ENCODE assay signal across 8 cellular contexts in the genomic region with DNA sequence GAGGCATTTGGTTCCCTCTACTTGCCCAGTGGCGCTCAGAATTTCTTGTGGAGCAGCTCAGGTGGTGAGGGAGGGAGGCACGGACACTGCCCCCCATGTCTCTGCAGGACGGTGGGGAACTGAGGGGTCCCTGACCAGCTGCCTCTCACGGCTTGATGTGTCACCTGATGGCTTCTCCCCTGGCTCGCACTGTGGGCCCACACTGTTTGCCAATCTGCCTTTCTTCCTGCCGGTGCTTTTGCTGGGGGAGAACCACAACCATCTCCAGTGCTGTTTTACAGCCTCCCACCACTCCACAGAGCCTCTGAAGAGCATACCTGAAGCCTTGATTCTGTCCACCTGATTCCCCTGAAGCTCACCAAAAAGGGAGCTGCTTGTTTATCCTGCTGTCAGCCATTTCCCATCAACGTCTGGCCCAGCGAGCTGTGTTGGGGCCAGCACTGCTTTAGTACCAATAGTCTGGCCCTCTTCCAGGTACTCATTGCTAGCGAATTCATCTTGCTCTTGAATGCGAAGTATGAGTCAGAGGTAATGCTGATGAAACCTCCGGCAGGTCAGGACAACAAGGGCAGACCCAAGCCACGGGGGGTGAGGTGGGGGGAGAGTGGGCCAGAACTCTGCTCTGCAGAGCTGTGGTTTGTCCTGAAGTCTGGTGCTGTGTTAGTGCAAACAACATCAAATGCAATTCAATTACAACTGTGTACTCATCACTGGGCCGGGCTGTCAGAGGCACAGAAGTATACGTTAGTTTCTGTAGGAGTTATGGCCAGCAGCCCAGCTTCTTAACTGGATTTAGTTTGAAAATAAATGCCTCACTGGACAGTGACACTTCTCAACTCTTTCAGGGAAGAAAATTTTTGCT.
DNase-seq lines count a peak whose midpoint lies in the region; ATAC-seq and TF ChIP-seq lines count a peak whose summit lies in the region.

No MANE protein-coding gene starts in this region.

- DNase-seq in H9, result no peak
- DNase-seq in NCI-H774 (lab: John Stamatoyannopoulos, UW), result peak; percentile 55
- DNase-seq in esophagus muscularis mucosa (ENCODE audit: extremely low spot score), result no peak
- peak; percentile 95 for DNase-seq in non-pigmented ciliary epithelial cell (ENCODE audit: low read depth)
- no peak for DNase-seq in WERI-Rb-1
- DNase-seq in activated CD8-positive, alpha-beta memory T cell treated with anti-CD3 and anti-CD28 coated beads for 24 hours, result no peak
- DNase-seq in epidermal melanocyte (ENCODE audit: insufficient read length, low spot score), result no peak

- no peak for ATAC-seq in HG03432 (IDR thresholded peaks at IDR 0.05; ENCODE audit: unreplicated experiment)

- no peak overlapping the region for H3K4me2 ChIP-seq in H9 (ENCODE audit: insufficient read depth, insufficient read length, low read length)

- H3K23me2 ChIP-seq in H9 (ENCODE audit: insufficient read length, low read depth, low read length, poor library complexity, severe bottlenecking), result no peaks in the 10 kb centered on the region

- H3K56ac ChIP-seq in H9 (ENCODE audit: insufficient read length, low read depth, low read length), result no peak overlapping the region

- no peaks in the 10 kb centered on the region for H4K20me1 ChIP-seq in H9 (ENCODE audit: control insufficient read depth, insufficient read depth, insufficient read length)

- H2BK120ac ChIP-seq in H9 (ENCODE audit: low read depth, low read length, poor library complexity, severe bottlenecking), result no peak overlapping the region

- peak overlapping the region; percentile 11; the same call in 1 of the 2 replicates for H3K14ac ChIP-seq in H9 (ENCODE audit: insufficient read depth, low read length)

- no peak overlapping the region for H4K8ac ChIP-seq in H9 (replicated peaks; ENCODE audit: insufficient read length, low read depth, low read length)

- H3T11ph ChIP-seq in H9 (ENCODE audit: low read length), result no peak overlapping the region

- no peaks in the 10 kb centered on the region for H3K79me2 ChIP-seq in H9 (ENCODE audit: insufficient read depth, low read length)

- no peaks in the 10 kb centered on the region for H3K27me3 Mint-ChIP-seq in H9 (ENCODE audit: low read depth)

- H3K18ac ChIP-seq in H9 (ENCODE audit: insufficient read length, low read depth, low read length), result no peak overlapping the region

- no peak overlapping the region for H4K91ac ChIP-seq in H9 (ENCODE audit: insufficient read length, low read depth, low read length)

- no peak overlapping the region for H3K4me3 Mint-ChIP-seq in H9

- TF ChIP-seq CTCF in H9 (conservative IDR thresholded peaks at IDR 0.05) (no peak), esophagus muscularis mucosa (IDR thresholded peaks at IDR 0.05) (no peak), WERI-Rb-1 (IDR thresholded peaks at IDR 0.05; ENCODE audit: low read depth, low read length) (no peak)

- H2BK5ac ChIP-seq in H9 (ENCODE audit: insufficient read length, low read length), result no peak overlapping the region

- no peak overlapping the region for H3K9ac ChIP-seq in H9 (ENCODE audit: extremely low read depth, insufficient read length, low read length)

- H3K4me1 ChIP-seq in H9 (ENCODE audit: insufficient read depth, low read length) (peaks cover 3% of the 10 kb centered on the region), esophagus muscularis mucosa (peaks cover 22 to 33% (median 29%) of the 10 kb centered on the region in 4 donors)

- H3K79me1 ChIP-seq in H9 (ENCODE audit: insufficient read depth, low read depth, low read length, poor library complexity, severe bottlenecking), result no peaks in the 10 kb centered on the region

- H3K9me3 ChIP-seq in H9 (ENCODE audit: control insufficient read depth, low read depth, low read length) (no peaks in the 10 kb centered on the region), esophagus muscularis mucosa (no peaks in the 10 kb centered on the region), WERI-Rb-1 (ENCODE audit: severe bottlenecking) (no peaks in the 10 kb centered on the region)

- no peak overlapping the region for H2BK12ac ChIP-seq in H9 (ENCODE audit: insufficient read length, low read depth, low read length)

- intact Hi-C loops in esophagus muscularis mucosa (cut with DNase I), result no loop called here

- peaks cover 21 to 34% of the 10 kb centered on the region in 2 experiments for H3K4me1 Mint-ChIP-seq in H9

- no CpG with 5 or more reads among the region's 14 CpGs for WGBS in H9 (ENCODE audit: extremely low coverage, insufficient read length, low lambda C conversion rate)
- WGBS in esophagus muscularis mucosa, result 44% methylated on average over 14 of the region's 14 CpGs

- H2BK15ac ChIP-seq in H9 (ENCODE audit: low read depth, low read length), result no peak overlapping the region

- no peaks in the 10 kb centered on the region for H3K27me3 ChIP-seq in H9 (ENCODE audit: insufficient read depth, low read length)
- no peaks in the 10 kb centered on the region for H3K27me3 ChIP-seq in esophagus muscularis mucosa
- H3K27me3 ChIP-seq in WERI-Rb-1 (ENCODE audit: insufficient read depth, low read depth, severe bottlenecking), result no peaks in the 10 kb centered on the region

- H3K9me3 Mint-ChIP-seq in H9, result peaks cover 0 to 2% of the 10 kb centered on the region in 2 experiments; a peak in 2 of 5 replicates

- H3K36me3 Mint-ChIP-seq in H9 (ENCODE audit: insufficient read depth in 1 of 3, low read depth in 3 of 3), result peaks cover 0 to 4% (median 0%) of the 10 kb centered on the region in 3 experiments; a peak in 2 of 7 replicates

- no peak overlapping the region for H4K5ac ChIP-seq in H9 (ENCODE audit: insufficient read length, low read depth, low read length)

- TF ChIP-seq POLR2A in esophagus muscularis mucosa (IDR thresholded peaks at IDR 0.05; ENCODE audit: low read depth), result no peak

- H3K4me3 ChIP-seq in esophagus muscularis mucosa, result no peak overlapping the region
- no peak overlapping the region for H3K4me3 ChIP-seq in WERI-Rb-1 (ENCODE audit: low read depth, low read length)

- H3K27ac ChIP-seq in H9 (ENCODE audit: insufficient read length, low read depth, low read length) (no peak overlapping the region), esophagus muscularis mucosa (replicated peaks in 1 of 4) (peak overlapping the region; percentile 29 to 68 (median 50)), WERI-Rb-1 (no peak overlapping the region)

- H3K4ac ChIP-seq in H9 (ENCODE audit: low read depth, low read length), result no peak overlapping the region

- H3K36me3 ChIP-seq in esophagus muscularis mucosa, result no peaks in the 10 kb centered on the region
- H3K36me3 ChIP-seq in WERI-Rb-1, result no peaks in the 10 kb centered on the region

- H2BK20ac ChIP-seq in H9 (ENCODE audit: low read depth, low read length, poor library complexity, severe bottlenecking), result no peak overlapping the region

- peak overlapping the region; percentile 6 to 89 (median 28); a peak in 5 of 7 replicates for H3K27ac Mint-ChIP-seq in H9

- no peak overlapping the region for H2AK5ac ChIP-seq in H9 (ENCODE audit: insufficient read length, low read length)

- no peak overlapping the region for H3K23ac ChIP-seq in H9 (ENCODE audit: insufficient read length, low read depth, low read length)

- TF ChIP-seq EP300 in esophagus muscularis mucosa (IDR thresholded peaks at IDR 0.05), result no peak

- no peak overlapping the region for H2AFZ ChIP-seq in H9 (ENCODE audit: low read length)

Comparison
In these comparisons a context has a peak if more than half of its experiments do, and no peak if none do; other contexts are left out.
1. DNase-seq: peak in NCI-H774 (single experiment) and non-pigmented ciliary epithelial cell (single experiment); none in H9 (single experiment), esophagus muscularis mucosa (single experiment), WERI-Rb-1 (single experiment), activated CD8-positive, alpha-beta memory T cell treated with anti-CD3 and anti-CD28 coated beads for 24 hours (single experiment) and epidermal melanocyte (single experiment).
2. H3K27ac ChIP-seq: peak in esophagus muscularis mucosa (4 of 4); none in H9 (single experiment) and WERI-Rb-1 (single experiment).